ENCODE assay signal across 8 cellular contexts in the genomic region with DNA sequence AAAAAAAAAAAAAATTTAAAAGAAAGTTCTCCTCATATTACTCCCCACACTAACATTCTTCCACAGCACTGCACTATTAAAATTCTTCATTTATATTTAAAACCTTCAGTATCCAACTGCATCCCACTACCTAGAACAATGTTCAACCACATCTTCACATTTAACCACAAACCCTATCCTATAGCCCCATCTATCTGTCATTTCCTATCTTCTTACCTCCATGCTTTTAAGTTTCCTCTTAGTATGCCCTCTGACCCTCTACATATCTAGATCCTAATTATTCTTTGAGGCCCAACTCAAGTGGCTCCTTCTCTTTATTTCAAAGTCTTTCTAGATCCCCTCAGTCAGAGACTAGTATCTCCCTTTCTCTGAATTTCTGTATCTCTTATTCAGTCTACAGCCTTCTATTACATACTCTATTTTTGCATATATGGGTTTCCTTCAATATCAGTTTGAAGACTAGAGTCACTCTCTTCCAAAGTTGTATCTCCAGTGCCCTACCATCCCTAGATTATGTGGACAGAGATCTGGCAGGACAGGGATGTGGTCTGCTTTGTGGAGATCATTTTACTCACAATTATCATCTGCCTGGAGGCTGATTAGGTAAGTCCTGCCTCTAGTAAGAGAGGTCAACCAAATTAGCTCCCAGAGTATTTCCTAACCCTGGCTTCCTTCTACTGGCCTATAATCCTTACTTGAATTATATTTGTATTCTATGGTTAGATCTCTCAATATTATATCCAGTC. TPM values are rescaled to one million over a fixed set of nuclear protein-coding genes. Genes with fewer than 3 reads are reported as not detected.
A peak's percentile ranks its signal among the peaks of the same experiment; 100 is the strongest.
DNase-seq lines count a peak whose midpoint lies in the region; TF ChIP-seq lines count a peak whose summit lies in the region.

No MANE protein-coding gene starts in this region.

- H3K27me3 ChIP-seq in CD4-positive, alpha-beta memory T cell (ENCODE audit: insufficient read depth, low read length): no peaks in the 10 kb centered on the region
- H3K27me3 ChIP-seq in ascending aorta (no peaks in the 10 kb centered on the region), mucosa of rectum (ENCODE audit: control insufficient read depth in 2 of 2, insufficient read depth in 2 of 2, low read length in 2 of 2) (no peaks in the 10 kb centered on the region)

- peak overlapping the region; percentile 82 to 100 (median 98) for H3K27ac Mint-ChIP-seq in CD4-positive, alpha-beta memory T cell
- H3K27ac Mint-ChIP-seq in IgD-negative memory B cell: peak overlapping the region; percentile 88 to 98 (median 98)

- H3K36me3 ChIP-seq in CD4-positive, alpha-beta memory T cell (ENCODE audit: insufficient read depth, low read length): peaks cover 11% of the 10 kb centered on the region
- H3K36me3 ChIP-seq in ascending aorta (peaks cover 2 to 22% of the 10 kb centered on the region in 2 donors), mucosa of rectum (ENCODE audit: control insufficient read depth in 2 of 2, insufficient read depth in 2 of 2, low read length in 2 of 2) (peaks cover 9 to 18% of the 10 kb centered on the region in 2 donors)

- H3K4me3 Mint-ChIP-seq in CD4-positive, alpha-beta memory T cell: peak overlapping the region; percentile 92 to 99 (median 97)
- H3K4me3 Mint-ChIP-seq in IgD-negative memory B cell: peak overlapping the region; percentile 88 to 100 (median 98)

- H3K4me1 Mint-ChIP-seq in CD4-positive, alpha-beta memory T cell: peaks cover 46 to 74% (median 60%) of the 10 kb centered on the region in 4 donors
- peaks cover 49 to 60% (median 57%) of the 10 kb centered on the region in 3 donors for H3K4me1 Mint-ChIP-seq in IgD-negative memory B cell

- peak overlapping the region; percentile 81 to 90 for H3K9ac ChIP-seq in mucosa of rectum (ENCODE audit: low read depth in 1 of 2, low read length in 2 of 2)

- POLR2A ChIA-PET in CD4-positive, alpha-beta memory T cell (lab: Charles Lee; ENCODE audit: partially characterized antibody): interaction anchor here (0.9 to 4.5 kb wide), 6 partner anchors 9 to 801 kb away, joined by 3 to 42 read pairs (median 6); a partner anchor contains a TSS

- H3K9me3 Mint-ChIP-seq in CD4-positive, alpha-beta memory T cell: no peaks in the 10 kb centered on the region
- no peaks in the 10 kb centered on the region for H3K9me3 Mint-ChIP-seq in IgD-negative memory B cell

- H3K36me3 Mint-ChIP-seq in CD4-positive, alpha-beta memory T cell: peaks cover 17 to 46% of the 10 kb centered on the region in 2 donors
- H3K36me3 Mint-ChIP-seq in IgD-negative memory B cell: peaks cover 7% of the 10 kb centered on the region

- intact Hi-C loops in CD4-positive, alpha-beta memory T cell (cut with micrococcal nuclease): loop anchor here (1.0 to 10.0 kb wide), 5 partner anchors 293 to 617 kb away; a partner anchor contains a TSS
- intact Hi-C loops in ascending aorta (cut with DNase I): loop anchor here (2.0 to 10.0 kb wide), 3 partner anchors 71 to 497 kb away; a partner anchor contains a TSS

- CTCF ChIA-PET in CD4-positive, alpha-beta memory T cell (lab: Charles Lee; ENCODE audit: partially characterized antibody): interaction anchor here (0.6 to 2.0 kb wide), 4 partner anchors 61 to 1426 kb away, joined by 3 to 11 read pairs (median 4); no protein-coding TSS in a partner anchor

- peak in 4 of 5 donors; percentile 42 to 57 (median 44) for DNase-seq in CD4-positive, alpha-beta memory T cell
- DNase-seq in ascending aorta (ENCODE audit: low spot score in 2 of 2): no peak
- DNase-seq in epidermal melanocyte (ENCODE audit: insufficient read length, low spot score): no peak
- DNase-seq in NCI-H1048 (lab: John Stamatoyannopoulos, UW): no peak
- no peak for DNase-seq in ACHN
- DNase-seq in NK-92 (lab: John Stamatoyannopoulos, UW; ENCODE audit: unreplicated experiment): no peak

- H3K27me3 Mint-ChIP-seq in CD4-positive, alpha-beta memory T cell: no peaks in the 10 kb centered on the region
- H3K27me3 Mint-ChIP-seq in IgD-negative memory B cell: no peaks in the 10 kb centered on the region

- no peaks in the 10 kb centered on the region for H3K9me3 ChIP-seq in CD4-positive, alpha-beta memory T cell (ENCODE audit: control insufficient read depth in 1 of 2, low read length in 2 of 2)
- H3K9me3 ChIP-seq in ascending aorta (no peaks in the 10 kb centered on the region), mucosa of rectum (ENCODE audit: control insufficient read depth in 2 of 2, low read length in 2 of 2) (no peaks in the 10 kb centered on the region)

- in situ Hi-C loops in ACHN (cut with HindIII; ENCODE audit: low pct_ligation_motif_present, low pct_unique_long_range_greater_than_20kb, low sequenced_read_pairs): no loop called here

- H3K4me1 ChIP-seq in CD4-positive, alpha-beta memory T cell (ENCODE audit: insufficient read depth, low read length): peaks cover 49% of the 10 kb centered on the region
- H3K4me1 ChIP-seq in ascending aorta: peaks cover 13 to 21% of the 10 kb centered on the region in 2 donors
- peaks cover 24 to 31% of the 10 kb centered on the region in 2 donors for H3K4me1 ChIP-seq in mucosa of rectum (ENCODE audit: control insufficient read depth in 2 of 2, insufficient read depth in 2 of 2, low read length in 2 of 2)

- peak overlapping the region; percentile 85 for H3K27ac ChIP-seq in CD4-positive, alpha-beta memory T cell (ENCODE audit: low read depth, low read length)
- H3K27ac ChIP-seq in ascending aorta (peak overlapping the region in 1 of 2 donors; percentile 79), mucosa of rectum (ENCODE audit: low read depth in 2 of 2, low read length in 2 of 2) (peak overlapping the region; percentile 73 to 91)

- peak overlapping the region in 1 of 2 donors; percentile 87 for H3K4me3 ChIP-seq in CD4-positive, alpha-beta memory T cell (ENCODE audit: low read length in 2 of 2)
- H3K4me3 ChIP-seq in ascending aorta (peak overlapping the region; percentile 59 to 79), mucosa of rectum (ENCODE audit: low read length in 2 of 2) (peak overlapping the region; percentile 88)

- no peak for TF ChIP-seq CTCF in ascending aorta (IDR thresholded peaks at IDR 0.05)

RNA-seq across cellular contexts. Expression of a gene that starts 1.4 kb away (rescaled TPM):
- 10 to 100 TPM; 35.0 to 36.4 TPM for total RNA-seq in CD4-positive, alpha-beta memory T cell
- polyA plus RNA-seq in CD4-positive, alpha-beta memory T cell: 100 to 1,000 TPM in 1 of 2 donors, 10 to 100 TPM in 1; 70.0 to 134 TPM
- polyA plus RNA-seq in IgD-negative memory B cell: 218 TPM
- total RNA-seq in ascending aorta: 2.4 TPM

RNA-seq across cellular contexts. Expression of a gene that starts 3.5 kb away (rescaled TPM):
- 100 to 1,000 TPM; 147 to 155 TPM for total RNA-seq in CD4-positive, alpha-beta memory T cell
- 10 to 100 TPM; 58.3 to 73.6 TPM for polyA plus RNA-seq in CD4-positive, alpha-beta memory T cell
- 59.6 TPM for polyA plus RNA-seq in IgD-negative memory B cell
- 33.8 TPM for total RNA-seq in ascending aorta

RNA-seq across cellular contexts. Expression of a gene that starts 46.0 kb away (rescaled TPM):
- total RNA-seq in CD4-positive, alpha-beta memory T cell: 1 to 10 TPM; 2.3 to 2.9 TPM
- under 1 TPM in 1 of 2 donors, not detected in 1; 0.93 TPM for polyA plus RNA-seq in CD4-positive, alpha-beta memory T cell
- 7.7 TPM for polyA plus RNA-seq in IgD-negative memory B cell
- 2.4 TPM for total RNA-seq in ascending aorta

RNA-seq across cellular contexts. Expression of a gene that starts 59.3 kb away (rescaled TPM):
- under 1 TPM; 0.33 to 0.70 TPM for total RNA-seq in CD4-positive, alpha-beta memory T cell
- polyA plus RNA-seq in CD4-positive, alpha-beta memory T cell: under 1 TPM; 0.32 to 0.95 TPM
- polyA plus RNA-seq in IgD-negative memory B cell: 55.3 TPM
- 0.53 TPM for total RNA-seq in ascending aorta

Comparison
In these comparisons a context has a peak if more than half of its experiments do, and no peak if none do; other contexts are left out.
1. DNase-seq: peak in CD4-positive, alpha-beta memory T cell (4 of 5); none in ascending aorta (0 of 2), epidermal melanocyte (single experiment), NCI-H1048 (single experiment), ACHN (single experiment) and NK-92 (single experiment).
2. RNA of a gene that starts 1.4 kb away (total RNA-seq): 35.0 to 36.4 TPM in CD4-positive, alpha-beta memory T cell; 2.4 TPM in ascending aorta (single experiment); every median in the first group is over 10 times any median in the second.